In genomic region chr1:198711837-198712236, GRCh38 we compare ENCODE assay signal across 30 cellular contexts.
DNase-seq lines count a peak whose midpoint lies in the region; ATAC-seq, FAIRE-seq and TF ChIP-seq lines count a peak whose summit lies in the region.
"Had no signal": no experiment of that assay in that cellular context is flagged by ENCODE, and none has a peak within 500 bp of the region (broad histone marks: within the 10 kb centered on the region; RNA-seq: fewer than 3 reads in every experiment).

No MANE protein-coding gene starts in this region.

- WGBS in GM12878 (ENCODE audit: insufficient coverage, insufficient replicate concordance, low lambda C conversion rate, missing lambda C conversion rate): 95% methylated on average over 1 of the region's 1 CpG

- H3K9ac ChIP-seq in Karpas-422 (ENCODE audit: low read length): no peak overlapping the region
- no peak overlapping the region for H3K9ac ChIP-seq in GM12878 (ENCODE audit: control insufficient read depth, insufficient read depth, low read length)

- TSS peak; percentile 13 for BruUV-seq in GM12878 (replicated peaks; lab: Mats Ljungman, UMichigan)

- no peaks in the 10 kb centered on the region for H3K79me2 ChIP-seq in Karpas-422 (ENCODE audit: low read length)
- no peaks in the 10 kb centered on the region for H3K79me2 ChIP-seq in GM12878 (ENCODE audit: control insufficient read depth, insufficient read depth, low read length)

- peaks cover 1% of the 10 kb centered on the region for H3K9me3 Mint-ChIP-seq in activated CD8-positive, alpha-beta T cell treated with anti-CD3 and anti-CD28 coated beads for 36 hours
- no peaks in the 10 kb centered on the region for H3K9me3 Mint-ChIP-seq in activated CD8-positive, alpha-beta T cell treated with anti-CD3 and anti-CD28 coated beads, Interleukin-2, amount 10 ng/mL, durations not matched to agents 7 days and 5 days (ENCODE audit: insufficient read depth)
- no peaks in the 10 kb centered on the region for H3K9me3 Mint-ChIP-seq in natural killer cell treated with Interleukin-12 subunit alpha and Interleukin-12 subunit beta and Interleukin-15 and Interleukin-18, amount 100 ng/mL, for 72 hours

- TF ChIP-seq RAD21 in GM12878 (IDR thresholded peaks at IDR 0.05; ENCODE audit: insufficient read depth, low read depth, low read length): no peak

- no peaks in the 10 kb centered on the region; the same call in 1 of the 2 replicates for H3K4me1 ChIP-seq in Karpas-422 (ENCODE audit: low read length)
- no peaks in the 10 kb centered on the region for H3K4me1 ChIP-seq in GM12878 (ENCODE audit: control insufficient read depth, insufficient read depth, low read length)
- H3K4me1 ChIP-seq: gastroesophageal sphincter, left lung, testis, uterus had no signal

- in situ Hi-C loops in GM12878 (cut with MboI): loop anchor here (5.0 kb wide), 1 partner anchor 50 kb away; no protein-coding TSS in a partner anchor

- peak overlapping the region; percentile 49 for H3K27ac Mint-ChIP-seq in activated CD8-positive, alpha-beta T cell treated with anti-CD3 and anti-CD28 coated beads for 36 hours
- H3K27ac Mint-ChIP-seq in activated CD8-positive, alpha-beta T cell treated with anti-CD3 and anti-CD28 coated beads, Interleukin-2, amount 10 ng/mL, durations not matched to agents 7 days and 5 days: no peak overlapping the region
- H3K27ac Mint-ChIP-seq in natural killer cell treated with Interleukin-12 subunit alpha and Interleukin-12 subunit beta and Interleukin-15 and Interleukin-18, amount 100 ng/mL, for 72 hours: peak overlapping the region; percentile 76 to 80

- no peaks in the 10 kb centered on the region for H3K9me2 ChIP-seq in Karpas-422 (replicated peaks; ENCODE audit: insufficient read depth, low read length)

- intact Hi-C loops in activated CD8-positive, alpha-beta T cell treated with anti-CD3 and anti-CD28 coated beads for 36 hours (cut with micrococcal nuclease): no loop called here
- intact Hi-C loops in GM12878 (cut with micrococcal nuclease; ENCODE audit: unreplicated experiment): no loop called here

- no peak for DNase-seq in activated CD8-positive, alpha-beta T cell treated with anti-CD3 and anti-CD28 coated beads for 36 hours
- no peak for DNase-seq in activated CD8-positive, alpha-beta T cell treated with anti-CD3 and anti-CD28 coated beads, Interleukin-2, amount 10 ng/mL, durations not matched to agents 7 days and 5 days
- DNase-seq in Karpas-422 (no peak), GM12878 (ENCODE audit: low read depth, low spot score) (no peak), midbrain (lab: John Stamatoyannopoulos, UW) (no peak), NCI-H2171 treated with DMSO at 0.1 percent for 48 hours (lab: John Stamatoyannopoulos, UW) (no peak), COLO668 (lab: John Stamatoyannopoulos, UW; ENCODE audit: unreplicated experiment) (no peak)
- no peak for DNase-seq in natural killer cell treated with Interleukin-12 subunit alpha and Interleukin-12 subunit beta and Interleukin-15 and Interleukin-18, amount 100 ng/mL, for 72 hours (ENCODE audit: low spot score)
- DNase-seq: 8988T; activated CD4-positive, CD25-positive, alpha-beta regulatory T cell treated with anti-CD3 and anti-CD28 coated beads, Interleukin-2, amount 50 U/mL, for 72 hours; activated CD8-positive, alpha-beta memory T cell treated with anti-CD3 and anti-CD28 coated beads for 24 hours; activated naive CD4-positive, alpha-beta T cell treated with Interleukin-2 at 50 U/mL for 16 hours; activated T-cell treated with anti-CD3 and anti-CD28 coated beads, Interleukin-2, amount 50 U/mL, for 1 hour; anterior cingulate cortex; COR-L47; cortex of kidney; DMS79 treated with DMSO at 0.1 percent for 48 hours; HCEC 1CT; hypothalamus; KBM-7; left lung; NCI-H1417 treated with DMSO at 0.1 percent for 48 hours; NCI-H774; RPMI8226; stimulated activated naive CD8-positive, alpha-beta T cell treated with anti-CD3 and anti-CD28 coated beads, Interleukin-15, Interleukin-2, amounts not matched to agents 100 U/mL and 50 U/mL, for 24 hours; testis; uterus had no signal

- no peak for TF ChIP-seq CTCF in activated CD8-positive, alpha-beta T cell treated with anti-CD3 and anti-CD28 coated beads for 36 hours (IDR thresholded peaks at IDR 0.05)
- no peak for TF ChIP-seq CTCF in GM12878 (IDR thresholded peaks at IDR 0.05 in 2 of 3, conservative IDR thresholded peaks at IDR 0.05 in 1 of 3; ENCODE audit: control insufficient read depth in 2 of 3, extremely low read depth in 1 of 3, insufficient read depth in 1 of 3, low read depth in 3 of 3, low read length in 3 of 3)

- H4K20me1 ChIP-seq in Karpas-422 (ENCODE audit: insufficient read depth, low read depth, low read length) (no peaks in the 10 kb centered on the region), GM12878 (ENCODE audit: control insufficient read depth, insufficient read depth) (no peaks in the 10 kb centered on the region)

- peaks cover 73% of the 10 kb centered on the region for H3K36me3 Mint-ChIP-seq in activated CD8-positive, alpha-beta T cell treated with anti-CD3 and anti-CD28 coated beads for 36 hours (ENCODE audit: low read depth)
- peaks cover 76% of the 10 kb centered on the region for H3K36me3 Mint-ChIP-seq in activated CD8-positive, alpha-beta T cell treated with anti-CD3 and anti-CD28 coated beads, Interleukin-2, amount 10 ng/mL, durations not matched to agents 7 days and 5 days (ENCODE audit: low read depth)
- peaks cover 53% of the 10 kb centered on the region for H3K36me3 Mint-ChIP-seq in natural killer cell treated with Interleukin-12 subunit alpha and Interleukin-12 subunit beta and Interleukin-15 and Interleukin-18, amount 100 ng/mL, for 72 hours

- H3K36me3 ChIP-seq in Karpas-422 (ENCODE audit: insufficient read depth, low read length) (peaks cover 81% of the 10 kb centered on the region), GM12878 (ENCODE audit: control insufficient read depth in 2 of 2, insufficient read depth in 2 of 2, low read length in 1 of 2) (peaks cover 1 to 4% of the 10 kb centered on the region in 2 experiments; a peak in 2 of 4 replicates)
- H3K36me3 ChIP-seq: gastroesophageal sphincter, uterus had no signal

- no peak overlapping the region for H3K4me2 ChIP-seq in Karpas-422 (ENCODE audit: low read depth, low read length, poor library complexity, severe bottlenecking)
- no peak overlapping the region for H3K4me2 ChIP-seq in GM12878 (ENCODE audit: control insufficient read depth, insufficient read depth)

- H3K9me3 ChIP-seq in Karpas-422 (ENCODE audit: low read length) (no peaks in the 10 kb centered on the region), GM12878 (replicated peaks; ENCODE audit: control insufficient read depth, insufficient read depth, low read length) (no peaks in the 10 kb centered on the region)
- H3K9me3 ChIP-seq: gastroesophageal sphincter, left lung, testis, uterus had no signal

- H3K4me3 ChIP-seq in Karpas-422 (ENCODE audit: low read length) (no peak overlapping the region), GM12878 (no peak overlapping the region)
- H3K4me3 ChIP-seq: gastroesophageal sphincter, left lung, testis, uterus had no signal

- H3K27ac ChIP-seq in Karpas-422 (ENCODE audit: low read length) (peak overlapping the region; percentile 35; the same call in 1 of the 2 replicates), GM12878 (ENCODE audit: control insufficient read depth, insufficient read depth) (no peak overlapping the region)
- H3K27ac ChIP-seq: gastroesophageal sphincter, left lung, testis, uterus had no signal

- peaks cover 47% of the 10 kb centered on the region for H3K4me1 Mint-ChIP-seq in activated CD8-positive, alpha-beta T cell treated with anti-CD3 and anti-CD28 coated beads for 36 hours (ENCODE audit: low read depth)
- H3K4me1 Mint-ChIP-seq in activated CD8-positive, alpha-beta T cell treated with anti-CD3 and anti-CD28 coated beads, Interleukin-2, amount 10 ng/mL, durations not matched to agents 7 days and 5 days (ENCODE audit: low read depth): peaks cover 14% of the 10 kb centered on the region
- peaks cover 23 to 47% of the 10 kb centered on the region in 2 donors for H3K4me1 Mint-ChIP-seq in natural killer cell treated with Interleukin-12 subunit alpha and Interleukin-12 subunit beta and Interleukin-15 and Interleukin-18, amount 100 ng/mL, for 72 hours (ENCODE audit: low read depth in 2 of 2)

- CTCF ChIA-PET in activated CD8-positive, alpha-beta T cell treated with anti-CD3 and anti-CD28 coated beads for 36 hours (lab: Charles Lee): interaction anchor here (1.0 to 1.4 kb wide), 4 partner anchors 9 to 22 kb away, joined by 3 to 10 read pairs (median 4); no protein-coding TSS in a partner anchor
- CTCF ChIA-PET in activated CD8-positive, alpha-beta T cell treated with anti-CD3 and anti-CD28 coated beads, Interleukin-2, amount 10 ng/mL, durations not matched to agents 7 days and 5 days (lab: Charles Lee): interaction anchor here (1.1 to 1.5 kb wide), 2 partner anchors 11 to 13 kb away, joined by 4 to 5 read pairs; no protein-coding TSS in a partner anchor
- CTCF ChIA-PET in GM12878 (lab: Yijun Ruan, JAX): interaction anchor here (0.8 kb wide), 1 partner anchor 752 kb away, joined by 3 read pairs; no protein-coding TSS in a partner anchor

- FAIRE-seq in GM12878 (lab: Jason Lieb, UNC): no peak
- FAIRE-seq: endometrium, GM18507 had no signal

- no peaks in the 10 kb centered on the region for H3K27me3 ChIP-seq in Karpas-422 (ENCODE audit: low read length)
- H3K27me3 ChIP-seq in GM12878 (replicated peaks in 1 of 2; ENCODE audit: control insufficient read depth in 2 of 2, insufficient read depth in 2 of 2, low read length in 1 of 2): no peaks in the 10 kb centered on the region
- H3K27me3 ChIP-seq: gastroesophageal sphincter, left lung, testis, uterus had no signal

- POLR2A ChIA-PET in activated CD8-positive, alpha-beta T cell treated with anti-CD3 and anti-CD28 coated beads for 36 hours (lab: Charles Lee): no interaction called here
- POLR2A ChIA-PET in activated CD8-positive, alpha-beta T cell treated with anti-CD3 and anti-CD28 coated beads, Interleukin-2, amount 10 ng/mL, durations not matched to agents 7 days and 5 days (lab: Charles Lee): no interaction called here
- POLR2A ChIA-PET in GM12878 (lab: Charles Lee): no interaction called here

- SMC1A ChIA-PET in GM12878 (lab: Charles Lee; ENCODE audit: uncharacterized antibody, unreplicated experiment): interaction anchor here (0.5 to 1.1 kb wide), 4 partner anchors 10 to 402 kb away, joined by 3 read pairs; no protein-coding TSS in a partner anchor

- TF ChIP-seq EP300 in GM12878 (IDR thresholded peaks at IDR 0.05; ENCODE audit: borderline replicate concordance in 1 of 2, control insufficient read depth in 1 of 2, low read depth in 2 of 2, low read length in 2 of 2): no peak

- no peak overlapping the region for H3K4me3 Mint-ChIP-seq in activated CD8-positive, alpha-beta T cell treated with anti-CD3 and anti-CD28 coated beads for 36 hours
- no peak overlapping the region for H3K4me3 Mint-ChIP-seq in activated CD8-positive, alpha-beta T cell treated with anti-CD3 and anti-CD28 coated beads, Interleukin-2, amount 10 ng/mL, durations not matched to agents 7 days and 5 days
- H3K4me3 Mint-ChIP-seq in natural killer cell treated with Interleukin-12 subunit alpha and Interleukin-12 subunit beta and Interleukin-15 and Interleukin-18, amount 100 ng/mL, for 72 hours: no peak overlapping the region

- no peak for ATAC-seq in activated CD8-positive, alpha-beta T cell treated with anti-CD3 and anti-CD28 coated beads for 36 hours
- ATAC-seq in activated CD8-positive, alpha-beta T cell treated with anti-CD3 and anti-CD28 coated beads, Interleukin-2, amount 10 ng/mL, durations not matched to agents 7 days and 5 days: no peak
- no peak for ATAC-seq in GM12878
- no peak for ATAC-seq in natural killer cell treated with Interleukin-12 subunit alpha and Interleukin-12 subunit beta and Interleukin-15 and Interleukin-18, amount 100 ng/mL, for 72 hours
- ATAC-seq: gastroesophageal sphincter; left lung; stimulated activated naive CD8-positive, alpha-beta T cell treated with anti-CD3 and anti-CD28 coated beads, Interleukin-15, Interleukin-2, amounts not matched to agents 100 U/mL and 50 U/mL, for 24 hours had no signal

- TF ChIP-seq POLR2A in GM12878 (IDR thresholded peaks at IDR 0.05; ENCODE audit: low read depth, low read length): no peak

- RAD21 ChIA-PET in GM12878 (lab: Charles Lee; ENCODE audit: unreplicated experiment): no interaction called here

- H2AFZ ChIP-seq in Karpas-422 (ENCODE audit: low read length): no peak overlapping the region
- no peak overlapping the region for H2AFZ ChIP-seq in GM12878 (ENCODE audit: control insufficient read depth, low read depth, low read length)

- H3K27me3 Mint-ChIP-seq in activated CD8-positive, alpha-beta T cell treated with anti-CD3 and anti-CD28 coated beads for 36 hours: no peaks in the 10 kb centered on the region
- H3K27me3 Mint-ChIP-seq in activated CD8-positive, alpha-beta T cell treated with anti-CD3 and anti-CD28 coated beads, Interleukin-2, amount 10 ng/mL, durations not matched to agents 7 days and 5 days (ENCODE audit: low read depth): no peaks in the 10 kb centered on the region
- no peaks in the 10 kb centered on the region for H3K27me3 Mint-ChIP-seq in natural killer cell treated with Interleukin-12 subunit alpha and Interleukin-12 subunit beta and Interleukin-15 and Interleukin-18, amount 100 ng/mL, for 72 hours
